8 cellular contexts compared by ENCODE assay signal in the genomic region with DNA sequence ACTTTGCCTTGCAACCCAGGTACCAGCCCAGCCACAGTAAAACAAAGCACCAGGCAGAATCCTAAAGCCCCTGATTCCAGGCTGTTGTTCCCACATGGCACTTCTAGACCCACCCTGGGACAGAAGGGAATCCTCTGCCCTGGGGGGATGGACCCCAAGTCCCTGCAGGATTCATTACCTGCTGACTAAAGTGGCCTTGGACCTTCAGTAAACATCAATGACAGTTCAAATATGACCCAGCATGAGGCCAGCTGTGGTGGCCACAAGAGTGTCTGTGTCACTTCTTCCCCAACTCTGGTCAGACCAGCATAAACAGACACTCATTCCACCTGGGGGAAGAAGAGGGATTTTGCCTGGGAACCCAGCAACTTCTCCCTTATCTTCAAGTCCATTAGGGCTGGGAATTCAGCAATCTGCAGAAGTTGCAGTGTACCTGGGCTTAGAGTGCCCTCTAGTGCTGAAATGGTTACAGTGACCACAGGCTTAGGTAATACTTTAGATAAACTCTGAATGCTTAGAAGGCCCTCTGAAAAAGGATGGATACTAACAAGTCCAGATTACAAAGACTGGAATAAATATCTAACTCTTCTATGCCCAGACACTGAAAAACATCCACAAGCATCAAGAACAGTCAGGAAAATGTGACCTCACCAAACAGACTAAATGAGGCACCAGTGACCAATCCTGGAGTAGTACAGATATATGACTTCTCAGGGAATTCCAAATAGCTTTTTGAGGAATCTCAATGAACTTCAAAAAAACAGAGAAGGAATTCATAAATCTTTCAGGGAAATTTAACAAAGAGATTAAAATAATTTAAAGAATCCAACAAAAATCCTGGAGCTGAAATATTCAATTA.
A peak's percentile ranks its signal among the peaks of the same experiment; 100 is the strongest.
DNase-seq lines count a peak whose midpoint lies in the region; ATAC-seq, FAIRE-seq and TF ChIP-seq lines count a peak whose summit lies in the region.

No MANE protein-coding gene starts in this region.

- no peak overlapping the region for H2AFZ ChIP-seq in keratinocyte (ENCODE audit: control insufficient read depth, low read length)

- H3K79me2 ChIP-seq in keratinocyte (ENCODE audit: control insufficient read depth, insufficient read depth, low read length) = peaks cover 2% of the 10 kb centered on the region

- no peaks in the 10 kb centered on the region for H3K9me3 ChIP-seq in keratinocyte (ENCODE audit: control insufficient read depth, low read depth, low read length)

- peak; percentile 83 for FAIRE-seq in keratinocyte (lab: Jason Lieb, UNC)

- H3K4me1 ChIP-seq in keratinocyte (ENCODE audit: control insufficient read depth, extremely low read depth, insufficient read depth, low read length) = no peaks in the 10 kb centered on the region

- H4K20me1 ChIP-seq in keratinocyte (ENCODE audit: control insufficient read depth, extremely low read depth, insufficient read depth, low read length) = peaks cover 2% of the 10 kb centered on the region

- no peak overlapping the region for H3K4me2 ChIP-seq in keratinocyte (ENCODE audit: control insufficient read depth, extremely low read depth, insufficient read depth, low read depth, low read length)

- ATAC-seq in GM21619 (IDR thresholded peaks at IDR 0.05; ENCODE audit: unreplicated experiment) = peak; percentile 85

- peak; percentile 12 for DNase-seq in NK-92 treated with Interleukin-12 subunit alpha and Interleukin-12 subunit beta, amount 100 ng/mL, for 24 hours (lab: John Stamatoyannopoulos, UW)
- no peak for DNase-seq in NK-92 (lab: John Stamatoyannopoulos, UW; ENCODE audit: unreplicated experiment)
- peak in 53 of 76 experiments; percentile 3 to 68 (median 27) for DNase-seq in HUDEP-2 (lab: John Stamatoyannopoulos, UW; ENCODE audit: unreplicated experiment in 76 of 76)
- DNase-seq in OCI-M1 (lab: John Stamatoyannopoulos, UW) = peak; percentile 67
- DNase-seq in astrocyte of the spinal cord (ENCODE audit: low read depth, low spot score) = peak; percentile 78
- DNase-seq in keratinocyte (ENCODE audit: low read depth, low spot score) = peak; percentile 54
- peak; percentile 13 for DNase-seq in stimulated activated naive CD4-positive, alpha-beta T cell treated with Interleukin-2 at 50 U/mL for 16 hours (lab: John Stamatoyannopoulos, UW)

- in situ Hi-C loops in astrocyte of the spinal cord (cut with HindIII; ENCODE audit: low sequenced_read_pairs) = no loop called here

- H3K27me3 ChIP-seq in keratinocyte (ENCODE audit: control insufficient read depth, extremely low read depth, insufficient read depth, low read length) = no peaks in the 10 kb centered on the region

- H3K9me1 ChIP-seq in keratinocyte (ENCODE audit: control insufficient read depth, extremely low read depth, insufficient read depth, low read length) = no peaks in the 10 kb centered on the region

- dilution Hi-C loops in keratinocyte (cut with MboI; ENCODE audit: extremely low pct_ligation_motif_present, low sequenced_read_pairs) = no loop called here

- TF ChIP-seq CTCF in astrocyte of the spinal cord (IDR thresholded peaks at IDR 0.05; ENCODE audit: low read depth, low read length) = peak; percentile 85
- peak; percentile 77 to 82 (median 78) for TF ChIP-seq CTCF in keratinocyte (optimal IDR thresholded peaks at IDR 0.05 in 1 of 3, IDR thresholded peaks at IDR 0.05 in 1 of 3, conservative IDR thresholded peaks at IDR 0.05 in 1 of 3; ENCODE audit: extremely low read depth in 1 of 3, insufficient read depth in 2 of 3, low read length in 3 of 3)

- H3K36me3 ChIP-seq in keratinocyte (ENCODE audit: control insufficient read depth in 2 of 2, extremely low read depth in 1 of 2, insufficient read depth in 2 of 2, low read length in 2 of 2) = peaks cover 0 to 1% of the 10 kb centered on the region in 2 experiments

- H3K4me3 ChIP-seq in astrocyte of the spinal cord (ENCODE audit: low read depth, low read length) (no peak overlapping the region), keratinocyte (ENCODE audit: control insufficient read depth in 2 of 3, extremely low read depth in 1 of 3, insufficient read depth in 2 of 3, low read depth in 1 of 3, low read length in 3 of 3) (no peak overlapping the region)

- no peak overlapping the region for H3K9ac ChIP-seq in keratinocyte (ENCODE audit: control insufficient read depth, extremely low read depth, insufficient read depth, low read length)

- no peak overlapping the region for H3K27ac ChIP-seq in keratinocyte (ENCODE audit: control insufficient read depth, insufficient read depth, low read length)
